In the genomic region with DNA sequence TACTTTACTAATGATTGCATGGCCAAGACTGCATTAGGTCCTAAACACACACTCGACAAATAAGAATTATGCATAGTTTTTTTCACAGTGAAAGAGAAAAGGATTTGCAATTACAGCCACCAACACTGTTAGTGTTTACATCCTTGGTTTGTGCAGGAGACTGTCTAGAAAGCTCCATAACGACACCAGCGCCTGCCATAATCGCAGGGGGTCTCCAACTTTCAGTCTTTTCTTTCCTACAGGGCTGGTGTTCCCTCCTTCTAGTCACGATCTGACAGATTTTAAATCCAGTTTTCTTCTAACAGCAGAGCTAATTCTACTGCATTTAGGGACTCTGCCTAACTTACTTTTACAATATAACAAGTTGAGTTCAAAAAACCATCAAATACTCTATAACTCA, we compare ENCODE assay signal across 9 cellular contexts. TPM values are rescaled to one million over a fixed set of nuclear protein-coding genes. Genes with fewer than 3 reads are reported as not detected.
DNase-seq lines count a peak whose midpoint lies in the region; ATAC-seq, FAIRE-seq and TF ChIP-seq lines count a peak whose summit lies in the region.
"Had no signal": no experiment of that assay in that cellular context is flagged by ENCODE, and none has a peak within 500 bp of the region (broad histone marks: within the 10 kb centered on the region; RNA-seq: fewer than 3 reads in every experiment).

No MANE protein-coding gene starts in this region.

- peak overlapping the region; percentile 83 for H3K4me2 ChIP-seq in DOHH2 (ENCODE audit: low read length)

- H3K36me3 ChIP-seq in DOHH2 (ENCODE audit: control insufficient read depth, low read length) (peaks cover 12% of the 10 kb centered on the region), iPS-18a (ENCODE audit: control insufficient read depth, low read depth, low read length) (no peaks in the 10 kb centered on the region)

- peak; percentile 7 for DNase-seq in renal cortical epithelial cell (ENCODE audit: low read depth)
- DNase-seq in NCI-H2196 (lab: John Stamatoyannopoulos, UW; ENCODE audit: unreplicated experiment) = no peak
- DNase-seq in OCI-M1 (lab: John Stamatoyannopoulos, UW) = no peak
- no peak for DNase-seq in GM12891 (ENCODE audit: insufficient read length, low spot score)
- DNase-seq: GOT3 had no signal

- H3K9me3 ChIP-seq in DOHH2 (ENCODE audit: control insufficient read depth, insufficient read depth, low read length) (no peaks in the 10 kb centered on the region), iPS-18a (ENCODE audit: control insufficient read depth, low read depth, low read length) (no peaks in the 10 kb centered on the region)

- H4K20me1 ChIP-seq in DOHH2 (ENCODE audit: control insufficient read depth, insufficient read depth, low read depth, low read length) = no peaks in the 10 kb centered on the region

- FAIRE-seq in GM12891 (lab: Jason Lieb, UNC) = no peak

- peaks cover 38% of the 10 kb centered on the region for H3K79me2 ChIP-seq in DOHH2 (ENCODE audit: control insufficient read depth, low read length)

- H3F3A ChIP-seq in DOHH2 (ENCODE audit: control insufficient read depth, insufficient read depth) = 0 out of 2 replicates have a peak, but pooled peaks cover 2% of the 10 kb centered on the region

- H3K9ac ChIP-seq in iPS-18a (ENCODE audit: low read length) = peak overlapping the region; percentile 6

- TF ChIP-seq CTCF in DOHH2 (IDR thresholded peaks at IDR 0.05; ENCODE audit: low read depth, low read length, poor library complexity, severe bottlenecking) = no peak
- TF ChIP-seq CTCF in VCaP (conservative IDR thresholded peaks at IDR 0.05) = no peak

- H3K27ac ChIP-seq in DOHH2 (ENCODE audit: low read depth, low read length) (peak overlapping the region; percentile 64), VCaP (peak overlapping the region; percentile 38), iPS-18a (ENCODE audit: low read length) (no peak overlapping the region)

- TF ChIP-seq POLR2A in GM12891 (IDR thresholded peaks at IDR 0.05; ENCODE audit: low read depth, low read length) = no peak

- peaks cover 40% of the 10 kb centered on the region for H3K4me1 ChIP-seq in DOHH2 (ENCODE audit: control insufficient read depth, low read length)
- peaks cover 26% of the 10 kb centered on the region for H3K4me1 ChIP-seq in iPS-18a (ENCODE audit: control insufficient read depth, low read depth, low read length)

- H3K27me3 ChIP-seq in DOHH2 (ENCODE audit: control insufficient read depth, low read length) = no peaks in the 10 kb centered on the region
- no peaks in the 10 kb centered on the region for H3K27me3 ChIP-seq in iPS-18a (ENCODE audit: control insufficient read depth, insufficient read depth, low read length)

- ATAC-seq in GM21717 (IDR thresholded peaks at IDR 0.05; ENCODE audit: unreplicated experiment) = no peak

- H3K4me3 ChIP-seq in DOHH2 (ENCODE audit: low read length) (peak overlapping the region; percentile 66), iPS-18a (ENCODE audit: low read length) (peak overlapping the region; percentile 51)

- H3K9me2 ChIP-seq in DOHH2 (replicated peaks; ENCODE audit: control insufficient read depth, low read length) = no peaks in the 10 kb centered on the region

TF ChIP-seq in GM12891, 5 proteins besides CTCF, POLR2A, EP300 and RAD21:
- TF ChIP-seq SPI1 (IDR thresholded peaks at IDR 0.05; ENCODE audit: low read depth, low read length) (no peak), POLR2AphosphoS5 (IDR thresholded peaks at IDR 0.05; ENCODE audit: low read depth, low read length) (no peak), TAF1 (IDR thresholded peaks at IDR 0.05; ENCODE audit: low read depth, low read length) (no peak), POU2F2 (IDR thresholded peaks at IDR 0.05; ENCODE audit: low read depth, low read length) (no peak), PAX5 (IDR thresholded peaks at IDR 0.05; ENCODE audit: insufficient read depth, low read length, severe bottlenecking) (no peak)

RNA-seq across cellular contexts. Expression of a gene that starts 58.0 kb away (rescaled TPM):
- 81.6 and 86.1 TPM in 2 replicates for total RNA-seq in renal cortical epithelial cell
- 8.3 TPM for polyA plus RNA-seq in GM12891 (2012; ENCODE audit: low read depth, missing spikeins)
